8 cellular contexts compared by ENCODE assay signal in genomic region chr12:51323317-51323960, GRCh38. TPM values are rescaled to one million over a fixed set of nuclear protein-coding genes. Genes with fewer than 3 reads are reported as not detected.
A peak's percentile ranks its signal among the peaks of the same experiment; 100 is the strongest.
DNase-seq lines count a peak whose midpoint lies in the region; ATAC-seq lines count a peak whose summit lies in the region.

No MANE protein-coding gene starts in this region.

- peaks cover 79% of the 10 kb centered on the region for H3K4me1 ChIP-seq in CD4-positive, alpha-beta memory T cell (ENCODE audit: insufficient read depth, low read length)
- H3K4me1 ChIP-seq in muscle layer of duodenum (ENCODE audit: control insufficient read depth in 1 of 2, insufficient read depth in 2 of 2, low read length in 2 of 2), result no peaks in the 10 kb centered on the region

- H3K27me3 ChIP-seq in CD4-positive, alpha-beta memory T cell (ENCODE audit: insufficient read depth, low read length), result no peaks in the 10 kb centered on the region
- no peaks in the 10 kb centered on the region for H3K27me3 ChIP-seq in muscle layer of duodenum (ENCODE audit: low read depth, low read length)

- no peaks in the 10 kb centered on the region for H3K9me3 Mint-ChIP-seq in CD4-positive, alpha-beta memory T cell

- no peaks in the 10 kb centered on the region for H3K9me3 ChIP-seq in CD4-positive, alpha-beta memory T cell (ENCODE audit: control insufficient read depth in 1 of 2, low read length in 2 of 2)
- no peaks in the 10 kb centered on the region for H3K9me3 ChIP-seq in muscle layer of duodenum (ENCODE audit: control insufficient read depth in 1 of 2, low read length in 2 of 2)

- intact Hi-C loops in CD4-positive, alpha-beta memory T cell (cut with micrococcal nuclease), result loop anchor here (2.0 to 10.0 kb wide), 4 partner anchors 23 to 559 kb away; partner anchors contain the start of genes ATF1 and LETMD1

- H3K27ac Mint-ChIP-seq in CD4-positive, alpha-beta memory T cell, result peak overlapping the region; percentile 96 to 99 (median 98)

- peak overlapping the region; percentile 94 for H3K27ac ChIP-seq in CD4-positive, alpha-beta memory T cell (ENCODE audit: low read depth, low read length)
- peak overlapping the region; percentile 51 for H3K27ac ChIP-seq in muscle layer of duodenum (ENCODE audit: low read length)

- CTCF ChIA-PET in CD4-positive, alpha-beta memory T cell (lab: Charles Lee; ENCODE audit: partially characterized antibody), result interaction anchor here (0.9 to 16.9 kb wide), 5 partner anchors 15 to 105 kb away, joined by 3 to 191 read pairs (median 4); partner anchors contain the start of gene POU6F1

- H3K36me3 Mint-ChIP-seq in CD4-positive, alpha-beta memory T cell, result peaks cover 39 to 40% of the 10 kb centered on the region in 2 donors

- no peaks in the 10 kb centered on the region for H3K27me3 Mint-ChIP-seq in CD4-positive, alpha-beta memory T cell

- DNase-seq in CD4-positive, alpha-beta memory T cell, result peak; percentile 62 to 86 (median 74)
- peak; percentile 63 for DNase-seq in activated CD8-positive, alpha-beta memory T cell treated with anti-CD3 and anti-CD28 coated beads, Interleukin-2, amount 50 U/mL, for 48 hours
- DNase-seq in mucosa of gallbladder (ENCODE audit: low spot score), result no peak
- no peak for DNase-seq in NCI-H524 (lab: John Stamatoyannopoulos, UW)
- DNase-seq in NCI-H446 treated with DMSO at 0.1 percent for 48 hours (lab: John Stamatoyannopoulos, UW), result no peak

- peaks cover 60 to 98% (median 78%) of the 10 kb centered on the region in 4 donors for H3K4me1 Mint-ChIP-seq in CD4-positive, alpha-beta memory T cell

- POLR2A ChIA-PET in CD4-positive, alpha-beta memory T cell (lab: Charles Lee; ENCODE audit: partially characterized antibody), result interaction anchor here (0.6 to 7.3 kb wide), 20 partner anchors 9 to 1298 kb away, joined by 3 to 85 read pairs (median 8); partner anchors contain the start of genes DAZAP2, GALNT6, LETMD1 and POU6F1

- H3K4me3 ChIP-seq in CD4-positive, alpha-beta memory T cell (ENCODE audit: low read length in 2 of 2), result peak overlapping the region; percentile 61 to 75
- peak overlapping the region; percentile 28 to 46 for H3K4me3 ChIP-seq in muscle layer of duodenum (ENCODE audit: low read depth in 1 of 2, low read length in 2 of 2)

- H3K4me3 Mint-ChIP-seq in CD4-positive, alpha-beta memory T cell, result peak overlapping the region; percentile 82 to 99 (median 96)

- no peaks in the 10 kb centered on the region for H3K36me3 ChIP-seq in CD4-positive, alpha-beta memory T cell (ENCODE audit: insufficient read depth, low read length)
- no peaks in the 10 kb centered on the region for H3K36me3 ChIP-seq in muscle layer of duodenum (ENCODE audit: control insufficient read depth in 1 of 2, insufficient read depth in 2 of 2, low read length in 2 of 2)

- ATAC-seq in HG02885 (IDR thresholded peaks at IDR 0.05; ENCODE audit: poor library complexity, unreplicated experiment), result peak; percentile 15
- ATAC-seq in HG02981 (IDR thresholded peaks at IDR 0.05; ENCODE audit: unreplicated experiment), result no peak

RNA-seq across cellular contexts. Expression of gene BIN2, which starts 0.5 kb away (rescaled TPM):
- 100 to 1,000 TPM; 215 to 221 TPM for total RNA-seq in CD4-positive, alpha-beta memory T cell
- 100 to 1,000 TPM; 183 to 309 TPM for polyA plus RNA-seq in CD4-positive, alpha-beta memory T cell
- 9.8 TPM for total RNA-seq in mucosa of gallbladder

RNA-seq across cellular contexts. Expression of gene CELA1, which starts 23.0 kb away (rescaled TPM):
- under 1 TPM; 0.36 to 0.73 TPM for total RNA-seq in CD4-positive, alpha-beta memory T cell
- 1 to 10 TPM; 1.6 to 3.7 TPM for polyA plus RNA-seq in CD4-positive, alpha-beta memory T cell
- total RNA-seq in mucosa of gallbladder, result not detected

RNA-seq across cellular contexts. Expression of gene SMAGP, which starts 53.2 kb away (rescaled TPM):
- 1 to 10 TPM; 3.9 to 5.5 TPM for total RNA-seq in CD4-positive, alpha-beta memory T cell
- polyA plus RNA-seq in CD4-positive, alpha-beta memory T cell, result 10 to 100 TPM; 10.6 to 18.9 TPM
- 40.4 TPM for total RNA-seq in mucosa of gallbladder

Comparison
In these comparisons a context has a peak if more than half of its experiments do, and no peak if none do; other contexts are left out.
1. DNase-seq: peak in CD4-positive, alpha-beta memory T cell (5 of 5) and activated CD8-positive, alpha-beta memory T cell treated with anti-CD3 and anti-CD28 coated beads, Interleukin-2, amount 50 U/mL, for 48 hours (single experiment); none in mucosa of gallbladder (single experiment), NCI-H524 (0 of 2) and NCI-H446 treated with DMSO at 0.1 percent for 48 hours (single experiment).
2. RNA of gene BIN2, which starts 0.5 kb away (total RNA-seq): 215 to 221 TPM in CD4-positive, alpha-beta memory T cell; 9.8 TPM in mucosa of gallbladder (single experiment); every median in the first group is over 10 times any median in the second.